ENCODE assay signal across 23 cellular contexts in the genomic region with DNA sequence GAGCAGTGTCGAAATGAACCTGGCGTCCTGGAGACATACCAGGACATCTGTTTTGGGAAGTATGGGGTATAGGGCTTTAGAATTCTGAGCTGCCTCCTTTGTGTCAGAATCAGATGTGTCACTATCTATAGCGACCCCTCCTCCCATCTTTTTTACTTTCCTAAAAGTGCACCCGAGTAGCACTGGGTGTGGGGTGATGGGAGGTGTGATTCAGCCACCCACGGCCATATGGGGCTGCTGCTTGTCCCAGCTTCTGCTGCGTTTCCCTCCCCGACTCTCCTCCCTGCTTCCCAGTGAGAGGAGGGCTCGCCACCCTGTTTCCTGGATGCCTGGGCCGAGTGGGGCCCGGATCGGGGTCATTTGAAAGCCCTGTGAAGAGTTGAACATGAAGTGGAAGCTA.
"Had no signal": no experiment of that assay in that cellular context is flagged by ENCODE, and none has a peak within 500 bp of the region (broad histone marks: within the 10 kb centered on the region; RNA-seq: fewer than 3 reads in every experiment).

No MANE protein-coding gene starts in this region.

- DNase-seq: central memory CD4-positive, alpha-beta T cell; effector CD8-positive, alpha-beta T cell; endodermal cell; foreskin melanocyte; kidney; mucosa of descending colon; naive B cell; right lobe of liver; small intestine; stimulated activated CD4-positive, alpha-beta T cell treated with anti-CD3 and anti-CD28 coated beads, Interleukin-15, amount 100 ng/mL, for 24 hours; stimulated activated CD4-positive, alpha-beta T cell treated with anti-CD3 and anti-CD28 coated beads, Interleukin-2, amount 100 ng/mL, for 48 hours; stimulated activated naive CD4-positive, alpha-beta T cell; stimulated activated naive CD8-positive, alpha-beta T cell treated with anti-CD3 and anti-CD28 coated beads, Interleukin-15, amount 100 ng/mL, for 72 hours; testis; tibial artery had no signal

- H3K4me2 ChIP-seq: neural progenitor cell had no signal

- H3K4me3 ChIP-seq: esophagus muscularis mucosa, lung, mucosa of descending colon, neural progenitor cell, right lobe of liver, testis, tibial artery had no signal

- H2AFZ ChIP-seq: neural progenitor cell had no signal

- H3K4me3 Mint-ChIP-seq: endodermal cell; memory B cell; naive B cell; natural killer cell treated with Interleukin-12 subunit alpha and Interleukin-12 subunit beta and Interleukin-15 and Interleukin-18, amount 100 ng/mL, for 72 hours; neural progenitor cell; stimulated activated naive CD8-positive, alpha-beta T cell treated with anti-CD3 and anti-CD28 coated beads, Interleukin-15, amount 100 ng/mL, for 72 hours; type B pancreatic cell had no signal

- H3K27me3 ChIP-seq: esophagus muscularis mucosa, neural progenitor cell, right lobe of liver, testis, tibial artery had no signal

- H3K27ac ChIP-seq: epithelial cell of prostate, esophagus muscularis mucosa, neural progenitor cell, right lobe of liver, testis, tibial artery had no signal

- H3K4me1 ChIP-seq: esophagus muscularis mucosa, neural progenitor cell, right lobe of liver, testis, tibial artery had no signal

- ATAC-seq: left lobe of liver; mucosa of descending colon; natural killer cell treated with Interleukin-12 subunit alpha and Interleukin-12 subunit beta and Interleukin-15 and Interleukin-18, amount 100 ng/mL, for 72 hours; right lobe of liver; stimulated activated naive CD8-positive, alpha-beta T cell treated with anti-CD3 and anti-CD28 coated beads, Interleukin-15, amount 100 ng/mL, for 72 hours had no signal

- H3K27ac Mint-ChIP-seq: endodermal cell; memory B cell; naive B cell; natural killer cell treated with Interleukin-12 subunit alpha and Interleukin-12 subunit beta and Interleukin-15 and Interleukin-18, amount 100 ng/mL, for 72 hours; neural progenitor cell; stimulated activated naive CD8-positive, alpha-beta T cell treated with anti-CD3 and anti-CD28 coated beads, Interleukin-15, amount 100 ng/mL, for 72 hours; type B pancreatic cell had no signal

- H3K27me3 Mint-ChIP-seq: natural killer cell treated with Interleukin-12 subunit alpha and Interleukin-12 subunit beta and Interleukin-15 and Interleukin-18, amount 100 ng/mL, for 72 hours; stimulated activated naive CD8-positive, alpha-beta T cell treated with anti-CD3 and anti-CD28 coated beads, Interleukin-15, amount 100 ng/mL, for 72 hours had no signal

- H3K9me3 Mint-ChIP-seq: natural killer cell treated with Interleukin-12 subunit alpha and Interleukin-12 subunit beta and Interleukin-15 and Interleukin-18, amount 100 ng/mL, for 72 hours; neural progenitor cell; type B pancreatic cell had no signal

- H3K4me1 Mint-ChIP-seq: endodermal cell; memory B cell; naive B cell; stimulated activated naive CD8-positive, alpha-beta T cell treated with anti-CD3 and anti-CD28 coated beads, Interleukin-15, amount 100 ng/mL, for 72 hours had no signal

- H3K36me3 ChIP-seq: esophagus muscularis mucosa, neural progenitor cell, right lobe of liver, tibial artery had no signal

- H3K36me3 Mint-ChIP-seq: memory B cell; naive B cell; natural killer cell treated with Interleukin-12 subunit alpha and Interleukin-12 subunit beta and Interleukin-15 and Interleukin-18, amount 100 ng/mL, for 72 hours; neural progenitor cell; type B pancreatic cell had no signal
